In the genomic region with DNA sequence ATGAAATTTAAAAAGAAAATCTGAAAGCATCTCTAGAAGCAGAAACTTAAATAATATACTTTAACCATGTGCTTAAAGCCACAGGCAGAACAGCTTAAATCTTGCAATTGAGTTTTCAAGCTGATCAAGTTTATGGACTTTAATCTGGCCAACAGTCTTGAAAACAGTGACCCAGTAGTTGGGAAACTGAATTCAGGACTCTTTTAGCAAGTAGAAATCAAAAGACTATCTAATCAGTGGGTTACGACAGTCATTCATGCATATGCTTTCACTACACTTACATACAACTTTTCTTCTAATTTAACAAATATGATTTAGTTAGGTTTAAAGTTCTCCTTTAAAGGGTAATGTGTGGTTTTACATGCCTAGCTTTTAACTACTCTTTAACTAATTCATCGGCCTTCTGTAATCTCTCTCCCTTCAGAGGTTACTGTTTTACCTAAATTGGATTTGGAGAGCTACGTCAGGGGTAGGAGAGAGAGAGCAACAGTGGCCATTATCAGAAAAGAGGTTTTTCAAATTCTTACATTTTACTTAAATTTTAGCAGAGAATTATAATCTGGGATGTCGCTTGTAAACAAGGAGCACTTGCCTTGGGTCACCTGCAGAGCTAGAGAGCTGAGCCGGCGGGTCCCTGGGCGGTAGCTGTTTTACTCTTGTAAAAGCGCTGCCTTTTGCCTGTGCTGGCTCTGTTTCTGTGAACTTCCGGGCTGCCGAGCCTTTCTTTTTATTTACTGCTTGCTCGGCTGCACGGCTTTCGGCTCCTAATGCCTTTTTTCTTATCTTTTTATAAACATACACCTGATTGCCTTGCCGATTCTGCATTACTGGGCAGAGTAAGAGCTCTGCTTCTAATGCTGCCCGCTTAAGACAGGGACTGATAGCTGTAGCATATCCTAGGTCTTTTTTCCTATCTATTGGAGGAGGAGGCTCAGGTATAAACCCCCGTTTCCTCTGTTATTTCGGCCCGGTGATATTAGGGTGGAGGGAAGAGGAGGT, we compare ENCODE assay signal across 7 cellular contexts. TPM values are rescaled to one million over a fixed set of nuclear protein-coding genes. Genes with fewer than 3 reads are reported as not detected.
DNase-seq lines count a peak whose midpoint lies in the region; ATAC-seq and TF ChIP-seq lines count a peak whose summit lies in the region.

No MANE protein-coding gene starts in this region.

- H3K4me3 ChIP-seq in SJCRH30, result peak overlapping the region; percentile 28
- peak overlapping the region; percentile 14 for H3K4me3 ChIP-seq in iPS-15b (ENCODE audit: low read depth, low read length)
- peak overlapping the region; percentile 17 to 61 (median 39) for H3K4me3 ChIP-seq in spleen

- H3K4me1 ChIP-seq in SJCRH30, result 0 out of 2 replicates have a peak, but pooled peaks cover 3% of the 10 kb centered on the region
- H3K4me1 ChIP-seq in iPS-15b (ENCODE audit: control insufficient read depth, insufficient read depth, low read length), result peaks cover 27% of the 10 kb centered on the region
- H3K4me1 ChIP-seq in spleen, result peaks cover 0 to 56% (median 24%) of the 10 kb centered on the region in 6 donors

- intact Hi-C loops in spleen (cut with DNase I; ENCODE audit: low total_unique reads), result no loop called here

- H3K27me3 ChIP-seq in SJCRH30 (no peaks in the 10 kb centered on the region), iPS-15b (ENCODE audit: control insufficient read depth, insufficient read depth, low read length) (no peaks in the 10 kb centered on the region), spleen (replicated peaks in 1 of 7) (no peaks in the 10 kb centered on the region)

- no peaks in the 10 kb centered on the region for H3K27me3 Mint-ChIP-seq in activated naive CD8-positive, alpha-beta T cell treated with anti-CD3 and anti-CD28 coated beads for 36 hours

- peak overlapping the region; percentile 92 for H3K27ac Mint-ChIP-seq in activated naive CD8-positive, alpha-beta T cell treated with anti-CD3 and anti-CD28 coated beads for 36 hours

- DNase-seq in SJCRH30, result no peak
- peak; percentile 46 for DNase-seq in activated naive CD8-positive, alpha-beta T cell treated with anti-CD3 and anti-CD28 coated beads for 36 hours
- peak; percentile 90 for DNase-seq in spleen
- no peak for DNase-seq in NCI-H1694 (lab: John Stamatoyannopoulos, UW)

- H3K9me3 Mint-ChIP-seq in activated naive CD8-positive, alpha-beta T cell treated with anti-CD3 and anti-CD28 coated beads for 36 hours, result no peaks in the 10 kb centered on the region

- WGBS in spleen, 5 donors, result 4 to 8% (median 5%) methylated on average over 18 of the region's 18 CpGs

- H3K9me3 ChIP-seq in SJCRH30 (replicated peaks), result no peaks in the 10 kb centered on the region
- H3K9me3 ChIP-seq in iPS-15b (ENCODE audit: control insufficient read depth, insufficient read depth, low read length), result no peaks in the 10 kb centered on the region
- no peaks in the 10 kb centered on the region for H3K9me3 ChIP-seq in spleen

- H3K27ac ChIP-seq in SJCRH30 (no peak overlapping the region), spleen (peak overlapping the region; percentile 69 to 89 (median 80))

- H3K36me3 Mint-ChIP-seq in activated naive CD8-positive, alpha-beta T cell treated with anti-CD3 and anti-CD28 coated beads for 36 hours, result no peaks in the 10 kb centered on the region

- peak overlapping the region; percentile 81 for H3K4me3 Mint-ChIP-seq in activated naive CD8-positive, alpha-beta T cell treated with anti-CD3 and anti-CD28 coated beads for 36 hours

- TF ChIP-seq POLR2A in GM18951 (IDR thresholded peaks at IDR 0.05; ENCODE audit: extremely low read depth, insufficient read depth, insufficient read length) (peak; percentile 23), spleen (IDR thresholded peaks at IDR 0.05) (no peak)

- peaks cover 40% of the 10 kb centered on the region for H3K4me1 Mint-ChIP-seq in activated naive CD8-positive, alpha-beta T cell treated with anti-CD3 and anti-CD28 coated beads for 36 hours

- peak; percentile 70 for ATAC-seq in HG02981 (IDR thresholded peaks at IDR 0.05; ENCODE audit: unreplicated experiment)

- H3K36me3 ChIP-seq in SJCRH30 (no peaks in the 10 kb centered on the region), iPS-15b (ENCODE audit: control insufficient read depth, insufficient read depth, low read length) (no peaks in the 10 kb centered on the region), spleen (no peaks in the 10 kb centered on the region)

- no peak overlapping the region for H3K9ac ChIP-seq in iPS-15b (ENCODE audit: low read depth, low read length)

- in situ Hi-C loops in GM18951 (cut with MboI; ENCODE audit: low sequenced_read_pairs, unreplicated experiment), result no loop called here

- no peak for TF ChIP-seq CTCF in spleen (IDR thresholded peaks at IDR 0.05 in 8 of 11, conservative IDR thresholded peaks at IDR 0.05 in 3 of 11)

RNA-seq across cellular contexts. Expression of gene LYZ, which starts 17.4 kb away (rescaled TPM):
- total RNA-seq in SJCRH30 (2014; rRNA removed; shearing (Covaris generic)), result 0.10 TPM in 1 of 2 replicates, not detected in the other
- not detected for total RNA-seq in activated naive CD8-positive, alpha-beta T cell treated with anti-CD3 and anti-CD28 coated beads for 36 hours
- total RNA-seq in spleen, result 100 to 1,000 TPM; 149 to 941 (median 318) TPM
- polyA plus RNA-seq in spleen, result 100 to 1,000 TPM in 2 of 3 donors, 10 to 100 TPM in 1; 96.3 to 166 (median 133) TPM

RNA-seq across cellular contexts. Expression of gene YEATS4, which starts 28.8 kb away (rescaled TPM):
- total RNA-seq in SJCRH30 (2014; rRNA removed; shearing (Covaris generic)), result 30.3 and 34.2 TPM in 2 replicates
- total RNA-seq in activated naive CD8-positive, alpha-beta T cell treated with anti-CD3 and anti-CD28 coated beads for 36 hours, result 10 to 100 TPM; 58.1 to 59.7 TPM
- 10 to 100 TPM; 11.3 to 36.5 (median 15.4) TPM for total RNA-seq in spleen
- polyA plus RNA-seq in spleen, result 10 to 100 TPM; 13.6 to 18.3 (median 17.6) TPM

Comparison
In these comparisons a context has a peak if more than half of its experiments do, and no peak if none do; other contexts are left out.
1. DNase-seq: peak in activated naive CD8-positive, alpha-beta T cell treated with anti-CD3 and anti-CD28 coated beads for 36 hours (single experiment) and spleen (single experiment); none in SJCRH30 (0 of 2) and NCI-H1694 (single experiment).
2. RNA of gene LYZ, which starts 17.4 kb away (total RNA-seq): 149 to 941 TPM in spleen; not detected in activated naive CD8-positive, alpha-beta T cell treated with anti-CD3 and anti-CD28 coated beads for 36 hours and 0.10 TPM in SJCRH30; every median in the first group is over 100 times any median in the second.
3. Peak in every context shown above with its lines, with median percentiles within 50 percentile points of each other: H3K4me3 ChIP-seq.